ENCODE assay signal across 28 cellular contexts in genomic region chr6:106619223-106619622, GRCh38.
"Had no signal": no experiment of that assay in that cellular context is flagged by ENCODE, and none has a peak within 500 bp of the region (broad histone marks: within the 10 kb centered on the region; RNA-seq: fewer than 3 reads in every experiment).

No MANE protein-coding gene starts in this region.

- FAIRE-seq: TTC549 had no signal

- H2AFZ ChIP-seq: hepatocyte had no signal

- H3K27ac ChIP-seq: gastroesophageal sphincter, hepatocyte, ovary, skin epidermis, uterus, VCaP had no signal

- H3K36me3 ChIP-seq: ovary, uterus had no signal

- H3K4me3 ChIP-seq: gastroesophageal sphincter, hepatocyte, ovary, skin epidermis, uterus had no signal

- H3K4me2 ChIP-seq: hepatocyte had no signal

- H3K4me1 ChIP-seq: gastroesophageal sphincter, uterus had no signal

- ATAC-seq: activated CD8-positive, alpha-beta T cell treated with anti-CD3 and anti-CD28 coated beads for 36 hours; effector memory CD8-positive, alpha-beta T cell; gastroesophageal sphincter; left cardiac atrium; naive thymus-derived CD4-positive, alpha-beta T cell; sciatic nerve; stimulated activated effector memory CD8-positive, alpha-beta T cell treated with anti-CD3 and anti-CD28 coated beads, Interleukin-12 subunit alpha, Interleukin-12 subunit beta, amount 100 ng/mL, for 72 hours; stimulated activated naive CD8-positive, alpha-beta T cell treated with anti-CD3 and anti-CD28 coated beads, Interleukin-15, amount 100 ng/mL, for 72 hours; T-cell had no signal

- H3K79me2 ChIP-seq: hepatocyte had no signal

- DNase-seq: activated CD4-positive, alpha-beta T cell treated with anti-CD3 and anti-CD28 coated beads, Interleukin-2, amount 50 U/mL, for 1 hour; activated CD4-positive, CD25-positive, alpha-beta regulatory T cell treated with anti-CD3 and anti-CD28 coated beads, Interleukin-2, amount 50 U/mL, for 72 hours; activated CD8-positive, alpha-beta T cell treated with anti-CD3 and anti-CD28 coated beads for 36 hours; activated effector memory CD4-positive, alpha-beta T cell treated with Interleukin-2 at 50 U/mL for 16 hours; activated naive CD4-positive, alpha-beta T cell treated with anti-CD3 and anti-CD28 coated beads, Interleukin-2, amount 10 ng/mL, durations not matched to agents 7 days and 5 days; activated naive CD8-positive, alpha-beta T cell treated with anti-CD3 and anti-CD28 coated beads, Interleukin-2, amount 10 ng/mL, durations not matched to agents 7 days and 5 days; activated T-cell treated with anti-CD3 and anti-CD28 coated beads for 4 hours; caudate nucleus; cortex of kidney; effector memory CD8-positive, alpha-beta T cell; erythroblast; islet precursor cell; left cardiac atrium; midbrain; naive thymus-derived CD4-positive, alpha-beta T cell; ovary; stimulated activated CD4-positive, alpha-beta T cell treated with anti-CD3 and anti-CD28 coated beads, Interleukin-4, amount 100 ng/mL, for 24 hours; stimulated activated naive CD8-positive, alpha-beta T cell treated with anti-CD3 and anti-CD28 coated beads, Interleukin-15, amount 100 ng/mL, for 72 hours; substantia nigra; T-cell; uterus had no signal

- H3K27me3 ChIP-seq: gastroesophageal sphincter, hepatocyte, ovary, uterus had no signal

- H3K9me3 ChIP-seq: gastroesophageal sphincter, ovary, uterus had no signal
